In the genomic region with DNA sequence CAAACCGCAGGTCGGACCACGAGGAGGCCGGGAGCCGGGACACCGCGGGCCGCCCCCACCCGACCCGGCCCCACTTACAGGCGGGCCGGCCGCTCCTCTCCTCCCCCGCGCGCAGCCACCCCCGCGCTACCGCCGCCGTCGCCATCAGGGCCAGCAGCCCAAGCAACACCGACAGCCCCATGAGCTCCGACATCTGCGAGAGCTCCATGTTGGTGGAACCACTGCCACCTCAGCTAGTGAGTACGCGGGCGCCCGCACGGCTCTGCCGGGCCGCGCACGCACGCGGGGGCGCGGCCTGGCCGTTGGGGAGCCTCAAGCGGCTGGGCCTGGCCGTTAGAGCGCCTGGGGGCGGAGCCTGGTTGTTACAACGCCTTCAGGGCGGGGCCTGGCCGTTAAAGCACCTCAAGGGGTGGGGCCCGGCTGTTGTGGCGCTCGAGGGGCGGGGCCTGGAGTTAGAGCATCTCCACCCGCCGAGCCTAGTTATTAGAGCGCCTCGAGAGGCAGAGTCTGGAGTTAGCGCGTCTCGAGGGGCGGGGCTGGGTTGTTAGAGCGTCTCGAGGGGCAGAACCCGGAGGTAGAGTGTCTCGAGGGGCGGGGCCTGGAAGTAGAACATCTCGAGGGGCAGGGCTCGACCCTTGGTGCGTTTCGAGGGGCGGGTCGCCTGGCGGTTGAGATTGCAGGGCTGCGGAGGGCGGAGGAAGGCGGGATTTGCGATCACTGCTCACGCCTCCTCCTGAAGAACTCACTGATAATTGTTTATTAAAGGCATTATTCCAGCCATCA, we compare ENCODE assay signal across 8 cellular contexts. TPM values are rescaled to one million over a fixed set of nuclear protein-coding genes. Genes with fewer than 3 reads are reported as not detected.
A peak's percentile ranks its signal among the peaks of the same experiment; 100 is the strongest.
DNase-seq lines count a peak whose midpoint lies in the region; ATAC-seq and TF ChIP-seq lines count a peak whose summit lies in the region.

TBL2 (minus strand) TSS at position 238 of the 783 bp plus-strand sequence; CDS start at position 208, 30 bp downstream.

- peak within 1 kb of the TSS; percentile 95 for H3K4me3 ChIP-seq in coronary artery

- peaks cover 3% of the 10 kb centered on the region for H3K9me3 Mint-ChIP-seq in activated CD4-positive, alpha-beta T cell treated with anti-CD3 and anti-CD28 coated beads, Interleukin-2, amount 10 ng/mL, durations not matched to agents 24 days and 14 days

- ATAC-seq in GM19324 (IDR thresholded peaks at IDR 0.05; ENCODE audit: low FRiP score, unreplicated experiment): peak; percentile 93
- peak; percentile 74 for ATAC-seq in HG03469 (IDR thresholded peaks at IDR 0.05; ENCODE audit: unreplicated experiment)

- peak within 1 kb of the TSS; percentile 85 to 93 for H3K27ac ChIP-seq in coronary artery

- peaks cover 28% of the 10 kb centered on the region for H3K4me1 Mint-ChIP-seq in activated CD4-positive, alpha-beta T cell treated with anti-CD3 and anti-CD28 coated beads, Interleukin-2, amount 10 ng/mL, durations not matched to agents 24 days and 14 days

- H3K4me3 Mint-ChIP-seq in activated CD4-positive, alpha-beta T cell treated with anti-CD3 and anti-CD28 coated beads, Interleukin-2, amount 10 ng/mL, durations not matched to agents 24 days and 14 days: peak within 1 kb of the TSS; percentile 99

- TF ChIP-seq CTCF in coronary artery (IDR thresholded peaks at IDR 0.05): no peak

- peak within 1 kb of the TSS; percentile 97 for H3K27ac Mint-ChIP-seq in activated CD4-positive, alpha-beta T cell treated with anti-CD3 and anti-CD28 coated beads, Interleukin-2, amount 10 ng/mL, durations not matched to agents 24 days and 14 days

- intact Hi-C loops in activated CD4-positive, alpha-beta T cell treated with anti-CD3 and anti-CD28 coated beads, Interleukin-2, amount 10 ng/mL, durations not matched to agents 24 days and 14 days (cut with micrococcal nuclease): loop anchor here (1.0 kb wide), 4 partner anchors 21 to 160 kb away; partner anchors contain the start of genes ABHD11, BAZ1B, BCL7B and BUD23

- H3K27me3 Mint-ChIP-seq in activated CD4-positive, alpha-beta T cell treated with anti-CD3 and anti-CD28 coated beads, Interleukin-2, amount 10 ng/mL, durations not matched to agents 24 days and 14 days: no peaks in the 10 kb centered on the region

- DNase-seq in C1 segment of cervical spinal cord (lab: John Stamatoyannopoulos, UW) (peak; percentile 34 to 98 (median 87)), NCI-H526 treated with DMSO at 0.1 percent for 48 hours (lab: John Stamatoyannopoulos, UW) (peak; percentile 96), coronary artery (ENCODE audit: low spot score) (peak; percentile 99), left kidney (ENCODE audit: low read depth, low spot score) (peak; percentile 99)
- DNase-seq in activated CD4-positive, alpha-beta T cell treated with anti-CD3 and anti-CD28 coated beads, Interleukin-2, amount 10 ng/mL, durations not matched to agents 24 days and 14 days: peak; percentile 100
- peak; percentile 99 to 100 for DNase-seq in stimulated activated CD4-positive, alpha-beta T cell treated with anti-CD3 and anti-CD28 coated beads, Interleukin-2, amount 100 ng/mL, for 24 hours

- H3K36me3 Mint-ChIP-seq in activated CD4-positive, alpha-beta T cell treated with anti-CD3 and anti-CD28 coated beads, Interleukin-2, amount 10 ng/mL, durations not matched to agents 24 days and 14 days (ENCODE audit: low read depth): peaks cover 24% of the 10 kb centered on the region

RNA-seq across cellular contexts. Expression of gene TBL2, which starts in this region (rescaled TPM):
- total RNA-seq in activated CD4-positive, alpha-beta T cell treated with anti-CD3 and anti-CD28 coated beads, Interleukin-2, amount 10 ng/mL, durations not matched to agents 24 days and 14 days: 41.4 and 49.1 TPM in 2 replicates

Comparison
In these comparisons a context has a peak if more than half of its experiments do, and no peak if none do; other contexts are left out.
1. Peak in every context shown above with its lines: DNase-seq, ATAC-seq, H3K4me3 ChIP-seq and H3K27ac ChIP-seq.